11 cellular contexts compared by ENCODE assay signal in genomic region chr12:2288001-2288400, GRCh38.
DNase-seq lines count a peak whose midpoint lies in the region; ATAC-seq, FAIRE-seq and TF ChIP-seq lines count a peak whose summit lies in the region.
"Had no signal": no experiment of that assay in that cellular context is flagged by ENCODE, and none has a peak within 500 bp of the region (broad histone marks: within the 10 kb centered on the region; RNA-seq: fewer than 3 reads in every experiment).

No MANE protein-coding gene starts in this region.

- in situ Hi-C loops in astrocyte of the spinal cord (cut with HindIII; ENCODE audit: low sequenced_read_pairs) = no loop called here

- H3K27ac Mint-ChIP-seq in natural killer cell = no peak overlapping the region
- H3K27ac Mint-ChIP-seq: activated CD4-positive, alpha-beta T cell treated with anti-CD3 and anti-CD28 coated beads for 36 hours had no signal

- no peak for ATAC-seq in left cardiac atrium
- ATAC-seq in left colon = peak; percentile 51
- ATAC-seq in natural killer cell = no peak
- ATAC-seq: activated CD4-positive, alpha-beta T cell treated with anti-CD3 and anti-CD28 coated beads for 36 hours had no signal

- no peaks in the 10 kb centered on the region for H3K4me1 Mint-ChIP-seq in natural killer cell

- H3K4me3 ChIP-seq in astrocyte of the spinal cord (ENCODE audit: low read depth, low read length) = no peak overlapping the region

- FAIRE-seq in GM12891 (lab: Jason Lieb, UNC) = no peak
- FAIRE-seq: islet of Langerhans had no signal

- TF ChIP-seq POLR2A in GM12891 (IDR thresholded peaks at IDR 0.05; ENCODE audit: low read depth, low read length) = no peak

- DNase-seq in cardiac septum (ENCODE audit: low spot score) (peak; percentile 61), left cardiac atrium (no peak), astrocyte of the spinal cord (ENCODE audit: low read depth, low spot score) (peak; percentile 43), left colon (no peak), NCI-H2196 treated with DMSO at 0.1 percent for 48 hours (lab: John Stamatoyannopoulos, UW; ENCODE audit: unreplicated experiment) (no peak), natural killer cell (no peak), GM12891 (ENCODE audit: insufficient read length, low spot score) (no peak)
- DNase-seq in activated effector memory CD4-positive, alpha-beta T cell treated with Interleukin-2 at 50 U/mL for 16 hours = no peak
- DNase-seq: activated CD4-positive, alpha-beta T cell treated with anti-CD3 and anti-CD28 coated beads for 36 hours; NCI-H1694 had no signal

- intact Hi-C loops in cardiac septum (cut with DNase I) = loop anchor here (10.0 kb wide), 3 partner anchors 297 to 493 kb away; no protein-coding TSS in a partner anchor
- intact Hi-C loops in left cardiac atrium (cut with DNase I) = loop anchor here in 1 of 2 donors (10.0 kb wide), 2 partner anchors 123 to 233 kb away; partner anchors contain the start of gene CACNA1C
- intact Hi-C loops in left colon (cut with DNase I, micrococcal nuclease) = loop anchor here in 1 of 2 donors (10.0 kb wide), 1 partner anchor 233 kb away; the partner anchor contains the start of gene CACNA1C
- intact Hi-C loops in natural killer cell (cut with micrococcal nuclease) = no loop called here

- H3K36me3 Mint-ChIP-seq in natural killer cell = no peaks in the 10 kb centered on the region

- H3K27me3 Mint-ChIP-seq in natural killer cell (ENCODE audit: low read depth in 2 of 2) = peaks cover 0 to 18% of the 10 kb centered on the region in 2 donors

- H3K4me3 Mint-ChIP-seq in natural killer cell = no peak overlapping the region
- H3K4me3 Mint-ChIP-seq: activated CD4-positive, alpha-beta T cell treated with anti-CD3 and anti-CD28 coated beads for 36 hours had no signal

- no peaks in the 10 kb centered on the region for H3K9me3 Mint-ChIP-seq in natural killer cell

- TF ChIP-seq CTCF in astrocyte of the spinal cord (IDR thresholded peaks at IDR 0.05; ENCODE audit: low read depth, low read length) = no peak
- TF ChIP-seq CTCF in natural killer cell (IDR thresholded peaks at IDR 0.05) = no peak

TF ChIP-seq in GM12891, 5 proteins besides CTCF, POLR2A, EP300 and RAD21:
- TF ChIP-seq POU2F2 (IDR thresholded peaks at IDR 0.05; ENCODE audit: low read depth, low read length) = no peak
- no peak for TF ChIP-seq TAF1 (IDR thresholded peaks at IDR 0.05; ENCODE audit: low read depth, low read length)
- TF ChIP-seq SPI1 (IDR thresholded peaks at IDR 0.05; ENCODE audit: low read depth, low read length) = no peak
- no peak for TF ChIP-seq PAX5 (IDR thresholded peaks at IDR 0.05; ENCODE audit: insufficient read depth, low read length, severe bottlenecking)
- no peak for TF ChIP-seq POLR2AphosphoS5 (IDR thresholded peaks at IDR 0.05; ENCODE audit: low read depth, low read length)

Comparison
In these comparisons a context has a peak if more than half of its experiments do, and no peak if none do; other contexts are left out.
1. DNase-seq: peak in cardiac septum (single experiment) and astrocyte of the spinal cord (single experiment); none in left cardiac atrium (single experiment), left colon (0 of 2), NCI-H2196 treated with DMSO at 0.1 percent for 48 hours (single experiment), natural killer cell (single experiment), activated effector memory CD4-positive, alpha-beta T cell treated with Interleukin-2 at 50 U/mL for 16 hours (single experiment) and GM12891 (single experiment).